ENCODE assay signal across 20 cellular contexts in genomic region chr4:648579-649292, GRCh38.
DNase-seq lines count a peak whose midpoint lies in the region; ATAC-seq lines count a peak whose summit lies in the region.
"Had no signal": no experiment of that assay in that cellular context is flagged by ENCODE, and none has a peak within 500 bp of the region (broad histone marks: within the 10 kb centered on the region; RNA-seq: fewer than 3 reads in every experiment).

No MANE protein-coding gene starts in this region.

- ATAC-seq in HG02973 (IDR thresholded peaks at IDR 0.05; ENCODE audit: unreplicated experiment) = no peak
- ATAC-seq: left colon; stimulated activated naive B cell treated with anti-CD40 and anti-IgM and Interleukin-4, amounts not matched to agents 10 μg/mL and 1 μg/mL and 100 μg/mL, for 72 hours; T-cell had no signal

- peak; percentile 53 for DNase-seq in DMS53 (lab: John Stamatoyannopoulos, UW)
- no peak for DNase-seq in DMS53 treated with DMSO at 0.1 percent for 48 hours (lab: John Stamatoyannopoulos, UW; ENCODE audit: unreplicated experiment)
- DNase-seq in NCI-H524 treated with DMSO at 0.1 percent for 48 hours (lab: John Stamatoyannopoulos, UW) = peak; percentile 6
- DNase-seq in iPS-NIHi11 (ENCODE audit: low spot score) = peak; percentile 61
- DNase-seq in retina = peak; percentile 19
- DNase-seq in NCI-H1436 treated with DMSO at 0.1 percent for 48 hours (lab: John Stamatoyannopoulos, UW) = no peak
- DNase-seq in NK-92 (lab: John Stamatoyannopoulos, UW; ENCODE audit: unreplicated experiment) = no peak
- DNase-seq: activated CD4-positive, alpha-beta T cell treated with anti-CD3 and anti-CD28 coated beads, Interleukin-2, amount 50 U/mL, for 4 hours; amygdala; Calu3; caudate nucleus; H7; left colon; NCI-H1436; NCI-H345; nucleus accumbens; stimulated activated naive B cell treated with anti-CD40 and anti-IgM and Interleukin-4, amounts not matched to agents 10 μg/mL and 1 μg/mL and 100 μg/mL, for 72 hours; T-cell; transverse colon had no signal

Comparison
In these comparisons a context has a peak if more than half of its experiments do, and no peak if none do; other contexts are left out.
1. DNase-seq: peak in DMS53 (single experiment), NCI-H524 treated with DMSO at 0.1 percent for 48 hours (single experiment), iPS-NIHi11 (single experiment) and retina (single experiment); none in DMS53 treated with DMSO at 0.1 percent for 48 hours (single experiment), NCI-H1436 treated with DMSO at 0.1 percent for 48 hours (single experiment) and NK-92 (single experiment).